3 cellular contexts compared by ENCODE assay signal in the genomic region with DNA sequence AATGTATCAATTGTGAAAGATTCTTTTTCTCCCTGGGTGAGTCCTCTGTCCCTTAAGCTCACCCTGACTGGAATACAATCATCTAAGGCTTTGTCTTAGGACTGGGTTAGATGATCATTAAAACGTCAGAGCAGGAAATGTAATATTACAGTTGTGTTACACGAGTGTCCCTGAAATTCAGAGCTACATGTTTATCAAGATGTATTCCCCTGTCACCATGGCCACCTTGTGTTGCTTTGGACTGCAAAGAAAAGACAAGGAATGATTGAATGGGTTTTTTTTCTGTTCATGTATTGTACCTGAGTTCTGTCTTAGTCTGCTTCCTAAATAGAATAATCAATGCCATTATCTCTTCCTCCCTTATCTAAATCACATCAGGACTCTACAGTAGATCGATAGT.
TF ChIP-seq lines count a peak whose summit lies in the region.

No MANE protein-coding gene starts in this region.

TF ChIP-seq in SK-N-SH, 30 proteins besides CTCF, POLR2A, EP300 and RAD21:
- TF ChIP-seq, protein P1, sequence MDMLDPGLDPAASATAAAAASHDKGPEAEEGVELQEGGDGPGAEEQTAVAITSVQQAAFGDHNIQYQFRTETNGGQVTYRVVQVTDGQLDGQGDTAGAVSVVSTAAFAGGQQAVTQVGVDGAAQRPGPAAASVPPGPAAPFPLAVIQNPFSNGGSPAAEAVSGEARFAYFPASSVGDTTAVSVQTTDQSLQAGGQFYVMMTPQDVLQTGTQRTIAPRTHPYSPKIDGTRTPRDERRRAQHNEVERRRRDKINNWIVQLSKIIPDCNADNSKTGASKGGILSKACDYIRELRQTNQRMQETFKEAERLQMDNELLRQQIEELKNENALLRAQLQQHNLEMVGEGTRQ (IDR thresholded peaks at IDR 0.05; ENCODE audit: borderline replicate concordance, low read depth, low read length), result no peak
- no peak for TF ChIP-seq NRF1 (IDR thresholded peaks at IDR 0.05; ENCODE audit: low read depth, low read length)

TF ChIP-seq in SK-N-SH treated with all-trans-retinoic acid at 6 μM for 48 hours, 23 proteins besides CTCF, POLR2A, EP300 and RAD21 (continued from another document):
- TF ChIP-seq, protein P2, sequence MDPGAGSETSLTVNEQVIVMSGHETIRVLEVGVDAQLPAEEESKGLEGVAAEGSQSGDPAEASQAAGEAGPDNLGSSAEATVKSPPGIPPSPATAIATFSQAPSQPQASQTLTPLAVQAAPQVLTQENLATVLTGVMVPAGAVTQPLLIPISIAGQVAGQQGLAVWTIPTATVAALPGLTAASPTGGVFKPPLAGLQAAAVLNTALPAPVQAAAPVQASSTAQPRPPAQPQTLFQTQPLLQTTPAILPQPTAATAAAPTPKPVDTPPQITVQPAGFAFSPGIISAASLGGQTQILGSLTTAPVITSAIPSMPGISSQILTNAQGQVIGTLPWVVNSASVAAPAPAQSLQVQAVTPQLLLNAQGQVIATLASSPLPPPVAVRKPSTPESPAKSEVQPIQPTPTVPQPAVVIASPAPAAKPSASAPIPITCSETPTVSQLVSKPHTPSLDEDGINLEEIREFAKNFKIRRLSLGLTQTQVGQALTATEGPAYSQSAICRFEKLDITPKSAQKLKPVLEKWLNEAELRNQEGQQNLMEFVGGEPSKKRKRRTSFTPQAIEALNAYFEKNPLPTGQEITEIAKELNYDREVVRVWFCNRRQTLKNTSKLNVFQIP (CRISPR knock-in tag; IDR thresholded peaks at IDR 0.05; ENCODE audit: borderline replicate concordance, low read depth), result no peak
- TF ChIP-seq OSR1 (CRISPR knock-in tag; IDR thresholded peaks at IDR 0.05) (no peak), SNAI2 (CRISPR knock-in tag; IDR thresholded peaks at IDR 0.05) (no peak), ZC3H10 (CRISPR knock-in tag; IDR thresholded peaks at IDR 0.05) (no peak), ZNF565 (CRISPR knock-in tag; conservative IDR thresholded peaks at IDR 0.05; ENCODE audit: low read depth) (no peak), ZNF70 (CRISPR knock-in tag; IDR thresholded peaks at IDR 0.05) (no peak), PPARA (CRISPR knock-in tag; IDR thresholded peaks at IDR 0.05; ENCODE audit: borderline replicate concordance) (no peak)
- TF ChIP-seq, protein P3, sequence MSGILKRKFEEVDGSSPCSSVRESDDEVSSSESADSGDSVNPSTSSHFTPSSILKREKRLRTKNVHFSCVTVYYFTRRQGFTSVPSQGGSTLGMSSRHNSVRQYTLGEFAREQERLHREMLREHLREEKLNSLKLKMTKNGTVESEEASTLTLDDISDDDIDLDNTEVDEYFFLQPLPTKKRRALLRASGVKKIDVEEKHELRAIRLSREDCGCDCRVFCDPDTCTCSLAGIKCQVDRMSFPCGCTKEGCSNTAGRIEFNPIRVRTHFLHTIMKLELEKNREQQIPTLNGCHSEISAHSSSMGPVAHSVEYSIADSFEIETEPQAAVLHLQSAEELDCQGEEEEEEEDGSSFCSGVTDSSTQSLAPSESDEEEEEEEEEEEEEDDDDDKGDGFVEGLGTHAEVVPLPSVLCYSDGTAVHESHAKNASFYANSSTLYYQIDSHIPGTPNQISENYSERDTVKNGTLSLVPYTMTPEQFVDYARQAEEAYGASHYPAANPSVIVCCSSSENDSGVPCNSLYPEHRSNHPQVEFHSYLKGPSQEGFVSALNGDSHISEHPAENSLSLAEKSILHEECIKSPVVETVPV (CRISPR knock-in tag; IDR thresholded peaks at IDR 0.05), result no peak
- TF ChIP-seq, protein P4, sequence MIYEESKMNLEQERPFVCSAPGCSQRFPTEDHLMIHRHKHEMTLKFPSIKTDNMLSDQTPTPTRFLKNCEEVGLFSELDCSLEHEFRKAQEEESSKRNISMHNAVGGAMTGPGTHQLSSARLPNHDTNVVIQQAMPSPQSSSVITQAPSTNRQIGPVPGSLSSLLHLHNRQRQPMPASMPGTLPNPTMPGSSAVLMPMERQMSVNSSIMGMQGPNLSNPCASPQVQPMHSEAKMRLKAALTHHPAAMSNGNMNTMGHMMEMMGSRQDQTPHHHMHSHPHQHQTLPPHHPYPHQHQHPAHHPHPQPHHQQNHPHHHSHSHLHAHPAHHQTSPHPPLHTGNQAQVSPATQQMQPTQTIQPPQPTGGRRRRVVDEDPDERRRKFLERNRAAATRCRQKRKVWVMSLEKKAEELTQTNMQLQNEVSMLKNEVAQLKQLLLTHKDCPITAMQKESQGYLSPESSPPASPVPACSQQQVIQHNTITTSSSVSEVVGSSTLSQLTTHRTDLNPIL (CRISPR knock-in tag; IDR thresholded peaks at IDR 0.05; ENCODE audit: low read depth), result no peak
- TF ChIP-seq, protein P5, sequence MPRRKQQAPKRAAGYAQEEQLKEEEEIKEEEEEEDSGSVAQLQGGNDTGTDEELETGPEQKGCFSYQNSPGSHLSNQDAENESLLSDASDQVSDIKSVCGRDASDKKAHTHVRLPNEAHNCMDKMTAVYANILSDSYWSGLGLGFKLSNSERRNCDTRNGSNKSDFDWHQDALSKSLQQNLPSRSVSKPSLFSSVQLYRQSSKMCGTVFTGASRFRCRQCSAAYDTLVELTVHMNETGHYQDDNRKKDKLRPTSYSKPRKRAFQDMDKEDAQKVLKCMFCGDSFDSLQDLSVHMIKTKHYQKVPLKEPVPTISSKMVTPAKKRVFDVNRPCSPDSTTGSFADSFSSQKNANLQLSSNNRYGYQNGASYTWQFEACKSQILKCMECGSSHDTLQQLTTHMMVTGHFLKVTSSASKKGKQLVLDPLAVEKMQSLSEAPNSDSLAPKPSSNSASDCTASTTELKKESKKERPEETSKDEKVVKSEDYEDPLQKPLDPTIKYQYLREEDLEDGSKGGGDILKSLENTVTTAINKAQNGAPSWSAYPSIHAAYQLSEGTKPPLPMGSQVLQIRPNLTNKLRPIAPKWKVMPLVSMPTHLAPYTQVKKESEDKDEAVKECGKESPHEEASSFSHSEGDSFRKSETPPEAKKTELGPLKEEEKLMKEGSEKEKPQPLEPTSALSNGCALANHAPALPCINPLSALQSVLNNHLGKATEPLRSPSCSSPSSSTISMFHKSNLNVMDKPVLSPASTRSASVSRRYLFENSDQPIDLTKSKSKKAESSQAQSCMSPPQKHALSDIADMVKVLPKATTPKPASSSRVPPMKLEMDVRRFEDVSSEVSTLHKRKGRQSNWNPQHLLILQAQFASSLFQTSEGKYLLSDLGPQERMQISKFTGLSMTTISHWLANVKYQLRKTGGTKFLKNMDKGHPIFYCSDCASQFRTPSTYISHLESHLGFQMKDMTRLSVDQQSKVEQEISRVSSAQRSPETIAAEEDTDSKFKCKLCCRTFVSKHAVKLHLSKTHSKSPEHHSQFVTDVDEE (CRISPR knock-in tag; IDR thresholded peaks at IDR 0.05), result no peak
- TF ChIP-seq, protein P6, sequence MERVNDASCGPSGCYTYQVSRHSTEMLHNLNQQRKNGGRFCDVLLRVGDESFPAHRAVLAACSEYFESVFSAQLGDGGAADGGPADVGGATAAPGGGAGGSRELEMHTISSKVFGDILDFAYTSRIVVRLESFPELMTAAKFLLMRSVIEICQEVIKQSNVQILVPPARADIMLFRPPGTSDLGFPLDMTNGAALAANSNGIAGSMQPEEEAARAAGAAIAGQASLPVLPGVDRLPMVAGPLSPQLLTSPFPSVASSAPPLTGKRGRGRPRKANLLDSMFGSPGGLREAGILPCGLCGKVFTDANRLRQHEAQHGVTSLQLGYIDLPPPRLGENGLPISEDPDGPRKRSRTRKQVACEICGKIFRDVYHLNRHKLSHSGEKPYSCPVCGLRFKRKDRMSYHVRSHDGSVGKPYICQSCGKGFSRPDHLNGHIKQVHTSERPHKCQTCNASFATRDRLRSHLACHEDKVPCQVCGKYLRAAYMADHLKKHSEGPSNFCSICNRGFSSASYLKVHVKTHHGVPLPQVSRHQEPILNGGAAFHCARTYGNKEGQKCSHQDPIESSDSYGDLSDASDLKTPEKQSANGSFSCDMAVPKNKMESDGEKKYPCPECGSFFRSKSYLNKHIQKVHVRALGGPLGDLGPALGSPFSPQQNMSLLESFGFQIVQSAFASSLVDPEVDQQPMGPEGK (CRISPR knock-in tag; IDR thresholded peaks at IDR 0.05; ENCODE audit: borderline replicate concordance), result no peak
TF ChIP-seq in SK-N-SH treated with all-trans-retinoic acid at 6 μM for 48 hours: peak in this region for 0.

TF ChIP-seq in endothelial cell of umbilical vein, 7 proteins besides CTCF, POLR2A, EP300 and RAD21 (continued from another document):
- TF ChIP-seq GATA2 (IDR thresholded peaks at IDR 0.05; ENCODE audit: insufficient read depth, insufficient read length, low read depth, low read length) (no peak), POLR2AphosphoS5 (IDR thresholded peaks at IDR 0.05; ENCODE audit: insufficient read depth, low read depth, low read length) (no peak)
